In the genomic region with DNA sequence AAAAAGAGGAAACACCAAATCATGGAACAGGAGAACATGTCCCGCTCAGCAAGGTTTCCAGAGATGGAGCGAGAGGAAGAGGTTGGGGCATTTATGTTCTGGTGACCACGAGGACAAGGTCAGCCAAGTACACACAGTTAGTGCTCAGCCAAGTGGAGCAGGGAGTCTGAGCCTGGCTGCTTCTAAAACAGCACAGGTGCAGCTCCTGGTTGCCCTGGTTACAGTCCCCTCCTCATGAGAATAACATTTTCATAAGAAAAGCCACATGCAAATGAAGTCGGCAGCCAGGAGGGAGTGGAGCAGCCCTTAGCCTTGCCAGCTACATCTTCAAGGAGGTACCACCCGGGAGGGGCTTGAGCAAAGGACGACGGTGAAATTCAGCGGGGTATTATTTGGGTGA, we compare ENCODE assay signal across 1 cellular context.
TF ChIP-seq lines count a peak whose summit lies in the region.

No MANE protein-coding gene starts in this region.

TF ChIP-seq in K562, 482 proteins besides CTCF, POLR2A, EP300 and RAD21 (continued from another document):
- TF ChIP-seq, protein P1, sequence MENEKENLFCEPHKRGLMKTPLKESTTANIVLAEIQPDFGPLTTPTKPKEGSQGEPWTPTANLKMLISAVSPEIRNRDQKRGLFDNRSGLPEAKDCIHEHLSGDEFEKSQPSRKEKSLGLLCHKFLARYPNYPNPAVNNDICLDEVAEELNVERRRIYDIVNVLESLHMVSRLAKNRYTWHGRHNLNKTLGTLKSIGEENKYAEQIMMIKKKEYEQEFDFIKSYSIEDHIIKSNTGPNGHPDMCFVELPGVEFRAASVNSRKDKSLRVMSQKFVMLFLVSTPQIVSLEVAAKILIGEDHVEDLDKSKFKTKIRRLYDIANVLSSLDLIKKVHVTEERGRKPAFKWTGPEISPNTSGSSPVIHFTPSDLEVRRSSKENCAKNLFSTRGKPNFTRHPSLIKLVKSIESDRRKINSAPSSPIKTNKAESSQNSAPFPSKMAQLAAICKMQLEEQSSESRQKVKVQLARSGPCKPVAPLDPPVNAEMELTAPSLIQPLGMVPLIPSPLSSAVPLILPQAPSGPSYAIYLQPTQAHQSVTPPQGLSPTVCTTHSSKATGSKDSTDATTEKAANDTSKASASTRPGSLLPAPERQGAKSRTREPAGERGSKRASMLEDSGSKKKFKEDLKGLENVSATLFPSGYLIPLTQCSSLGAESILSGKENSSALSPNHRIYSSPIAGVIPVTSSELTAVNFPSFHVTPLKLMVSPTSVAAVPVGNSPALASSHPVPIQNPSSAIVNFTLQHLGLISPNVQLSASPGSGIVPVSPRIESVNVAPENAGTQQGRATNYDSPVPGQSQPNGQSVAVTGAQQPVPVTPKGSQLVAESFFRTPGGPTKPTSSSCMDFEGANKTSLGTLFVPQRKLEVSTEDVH (IDR thresholded peaks at IDR 0.05; ENCODE audit: low read depth, partially characterized antibody) = no peak
- TF ChIP-seq MTA3 (IDR thresholded peaks at IDR 0.05; ENCODE audit: borderline replicate concordance) = no peak
